25 cellular contexts compared by ENCODE assay signal in the genomic region with DNA sequence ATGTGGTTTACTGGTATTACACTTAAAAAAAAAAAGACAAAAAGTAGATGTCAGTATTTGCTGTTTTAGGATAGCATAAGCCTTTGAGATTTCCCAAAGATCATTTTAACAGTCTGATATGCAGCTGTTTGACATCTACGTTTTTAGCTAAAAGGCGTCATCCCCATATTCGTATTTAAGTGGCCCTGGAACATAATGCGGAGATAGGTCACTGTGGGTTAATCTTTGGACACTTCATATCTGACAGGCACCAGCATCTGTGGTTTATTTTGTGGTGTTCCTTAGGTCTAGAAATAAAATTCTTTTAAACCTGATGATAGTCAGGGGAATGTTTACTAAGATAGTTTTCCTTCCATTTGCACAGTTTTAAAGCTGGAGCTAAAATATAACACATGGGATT.
DNase-seq lines count a peak whose midpoint lies in the region; ATAC-seq and TF ChIP-seq lines count a peak whose summit lies in the region.
"Had no signal": no experiment of that assay in that cellular context is flagged by ENCODE, and none has a peak within 500 bp of the region (broad histone marks: within the 10 kb centered on the region; RNA-seq: fewer than 3 reads in every experiment).

No MANE protein-coding gene starts in this region.

- no peak for TF ChIP-seq POLR2A in IMR-90 (IDR thresholded peaks at IDR 0.05; ENCODE audit: low read depth, low read length)

- H3K9me1 ChIP-seq in IMR-90 (ENCODE audit: insufficient read depth, low read length) = no peaks in the 10 kb centered on the region

- no peak overlapping the region for H3K23ac ChIP-seq in IMR-90 (ENCODE audit: low read depth, low read length)

- CTCF ChIA-PET in IMR-90 (lab: Yijun Ruan, JAX) = no interaction called here
- CTCF ChIA-PET in activated CD8-positive, alpha-beta memory T cell treated with anti-CD3 and anti-CD28 coated beads, Interleukin-2, amount 10 ng/mL, durations not matched to agents 7 days and 5 days (lab: Charles Lee) = no interaction called here

- no peak for TF ChIP-seq RAD21 in IMR-90 (IDR thresholded peaks at IDR 0.05; ENCODE audit: low read length)

- H3K4me3 Mint-ChIP-seq in endodermal cell (no peak overlapping the region), neural crest cell (no peak overlapping the region)
- no peak overlapping the region for H3K4me3 Mint-ChIP-seq in naive thymus-derived CD8-positive, alpha-beta T cell
- H3K4me3 Mint-ChIP-seq in activated CD8-positive, alpha-beta memory T cell treated with anti-CD3 and anti-CD28 coated beads, Interleukin-2, amount 10 ng/mL, durations not matched to agents 7 days and 5 days = no peak overlapping the region
- H3K4me3 Mint-ChIP-seq: CD4-positive, alpha-beta T cell had no signal

- no peak overlapping the region for H4K91ac ChIP-seq in IMR-90 (ENCODE audit: insufficient read depth, low read depth, low read length)

- intact Hi-C loops in IMR-90 (cut with micrococcal nuclease) = no loop called here

- no TSS peak for BruUV-seq in IMR-90 (replicated peaks; lab: Mats Ljungman, UMichigan)

- H3K4ac ChIP-seq in IMR-90 (ENCODE audit: low read depth, low read length) = no peak overlapping the region

- no peak overlapping the region for H3K18ac ChIP-seq in IMR-90 (ENCODE audit: low read depth, low read length)

- ATAC-seq in IMR-90 (ENCODE audit: low read depth) (no peak), GM18907 (IDR thresholded peaks at IDR 0.05; ENCODE audit: unreplicated experiment) (no peak)
- no peak for ATAC-seq in naive thymus-derived CD8-positive, alpha-beta T cell
- ATAC-seq in activated CD8-positive, alpha-beta memory T cell treated with anti-CD3 and anti-CD28 coated beads, Interleukin-2, amount 10 ng/mL, durations not matched to agents 7 days and 5 days = no peak

- 0 out of 2 replicates have a peak overlapping the region, but pooled peaks have one; percentile 33 for H2AK5ac ChIP-seq in IMR-90 (ENCODE audit: low read depth, low read length)

- H3K4me1 Mint-ChIP-seq in endodermal cell (peaks cover 76% of the 10 kb centered on the region), neural crest cell (peaks cover 19% of the 10 kb centered on the region)
- H3K4me1 Mint-ChIP-seq in naive thymus-derived CD8-positive, alpha-beta T cell = no peaks in the 10 kb centered on the region
- no peaks in the 10 kb centered on the region for H3K4me1 Mint-ChIP-seq in activated CD8-positive, alpha-beta memory T cell treated with anti-CD3 and anti-CD28 coated beads, Interleukin-2, amount 10 ng/mL, durations not matched to agents 7 days and 5 days

- dilution Hi-C loops in IMR-90 (cut with HindIII; ENCODE audit: low sequenced_read_pairs, unreplicated experiment) = no loop called here

- no peak overlapping the region for H2BK20ac ChIP-seq in IMR-90 (ENCODE audit: low read depth, low read length)

- no CpG with 5 or more reads among the region's 4 CpGs for WGBS in IMR-90 (ENCODE audit: extremely low coverage in 2 of 2, insufficient read length in 1 of 2), 2 experiments
- WGBS in endodermal cell (ENCODE audit: insufficient coverage in 1 of 2, insufficient read length in 1 of 2), 2 experiments = 86 to 100% methylated on average over 3 to 4 of the region's 4 CpGs

- no peaks in the 10 kb centered on the region for H4K20me1 ChIP-seq in IMR-90 (ENCODE audit: insufficient read depth, low read length)
- H4K20me1 ChIP-seq: BLaER1 treated with 17β-estradiol and CSF1 and Interleukin-3, amounts not matched to agents 10 nM and 100 nM had no signal

- H4K5ac ChIP-seq in IMR-90 (ENCODE audit: low read depth, low read length) = no peak overlapping the region

- no peak overlapping the region for H4K8ac ChIP-seq in IMR-90 (ENCODE audit: low read depth in 2 of 2, low read length in 2 of 2)

- peaks cover 20% of the 10 kb centered on the region for H3K36me3 Mint-ChIP-seq in endodermal cell (ENCODE audit: low read depth)
- peaks cover 8% of the 10 kb centered on the region for H3K36me3 Mint-ChIP-seq in neural crest cell (ENCODE audit: low read depth)
- H3K36me3 Mint-ChIP-seq in naive thymus-derived CD8-positive, alpha-beta T cell = no peaks in the 10 kb centered on the region
- no peaks in the 10 kb centered on the region for H3K36me3 Mint-ChIP-seq in activated CD8-positive, alpha-beta memory T cell treated with anti-CD3 and anti-CD28 coated beads, Interleukin-2, amount 10 ng/mL, durations not matched to agents 7 days and 5 days

- no peak overlapping the region for H2AK9ac ChIP-seq in IMR-90 (replicated peaks; ENCODE audit: low read depth, low read length, poor library complexity)

- H2BK5ac ChIP-seq in IMR-90 (ENCODE audit: low read depth, low read length, poor library complexity, severe bottlenecking) = no peak overlapping the region

- H3K9me3 Mint-ChIP-seq in endodermal cell = no peaks in the 10 kb centered on the region
- H3K9me3 Mint-ChIP-seq in neural crest cell = no peaks in the 10 kb centered on the region
- H3K9me3 Mint-ChIP-seq in naive thymus-derived CD8-positive, alpha-beta T cell = no peaks in the 10 kb centered on the region
- H3K9me3 Mint-ChIP-seq in activated CD8-positive, alpha-beta memory T cell treated with anti-CD3 and anti-CD28 coated beads, Interleukin-2, amount 10 ng/mL, durations not matched to agents 7 days and 5 days (ENCODE audit: low read depth) = no peaks in the 10 kb centered on the region
- H3K9me3 Mint-ChIP-seq: CD4-positive, alpha-beta T cell had no signal

- no peak overlapping the region for H2BK120ac ChIP-seq in IMR-90 (ENCODE audit: low read depth, low read length)

- no peak overlapping the region for H3K27ac ChIP-seq in IMR-90 (ENCODE audit: insufficient read depth, low read length)
- H3K27ac ChIP-seq in SJCRH30 = peak overlapping the region; percentile 65
- H3K27ac ChIP-seq in endodermal cell (ENCODE audit: low read depth, low read length) = no peak overlapping the region
- H3K27ac ChIP-seq: BLaER1 treated with 17β-estradiol and CSF1 and Interleukin-3, amounts not matched to agents 10 nM and 100 nM; Peyer's patch; SK-N-MC had no signal

- H3K14ac ChIP-seq in IMR-90 (replicated peaks; ENCODE audit: low read depth, low read length) = no peak overlapping the region

- no peak overlapping the region for H2AFZ ChIP-seq in IMR-90 (replicated peaks; ENCODE audit: low read length, poor library complexity)

- H3K27me3 Mint-ChIP-seq in endodermal cell (ENCODE audit: insufficient read depth) = no peaks in the 10 kb centered on the region
- no peaks in the 10 kb centered on the region for H3K27me3 Mint-ChIP-seq in neural crest cell (ENCODE audit: low read depth)
- H3K27me3 Mint-ChIP-seq in naive thymus-derived CD8-positive, alpha-beta T cell = peaks cover 0 to 2% (median 0%) of the 10 kb centered on the region in 5 donors
- no peaks in the 10 kb centered on the region for H3K27me3 Mint-ChIP-seq in activated CD8-positive, alpha-beta memory T cell treated with anti-CD3 and anti-CD28 coated beads, Interleukin-2, amount 10 ng/mL, durations not matched to agents 7 days and 5 days
- H3K27me3 Mint-ChIP-seq: CD4-positive, alpha-beta T cell had no signal

- H3K9ac ChIP-seq in IMR-90 (ENCODE audit: low read depth, low read length) (no peak overlapping the region), endodermal cell (ENCODE audit: extremely low read depth, low read length, poor library complexity, severe bottlenecking) (peak overlapping the region; percentile 22)
- H3K9ac ChIP-seq: BLaER1 treated with 17β-estradiol and CSF1 and Interleukin-3, amounts not matched to agents 10 nM and 100 nM had no signal

- DNase-seq in IMR-90 (no peak), SJCRH30 (peak; percentile 22 to 73), endodermal cell (no peak), neural crest cell (ENCODE audit: low read depth, low spot score) (no peak), occipital lobe (lab: John Stamatoyannopoulos, UW) (no peak)
- no peak for DNase-seq in naive thymus-derived CD8-positive, alpha-beta T cell
- DNase-seq in activated CD8-positive, alpha-beta memory T cell treated with anti-CD3 and anti-CD28 coated beads, Interleukin-2, amount 10 ng/mL, durations not matched to agents 7 days and 5 days = no peak
- DNase-seq: AML-193; CD4-positive, alpha-beta T cell; COR-L47; EL; GDM1; H7; KBM-7; NCI-H1048; NCI-H1417; NCI-H1694; NCI-H2029 treated with DMSO at 0.1 percent for 48 hours; NCI-H2227 treated with DMSO at 0.1 percent for 48 hours; NCI-H526 treated with DMSO at 0.1 percent for 48 hours; Peyer's patch; SHP77 treated with DMSO at 0.1 percent for 48 hours had no signal

- H3K9me3 ChIP-seq in IMR-90 (ENCODE audit: control insufficient read depth, insufficient read depth, low read length) (no peaks in the 10 kb centered on the region), SJCRH30 (replicated peaks) (no peaks in the 10 kb centered on the region), endodermal cell (ENCODE audit: control insufficient read depth, low read length) (no peaks in the 10 kb centered on the region)
- H3K9me3 ChIP-seq: Peyer's patch had no signal

- H3K36me3 ChIP-seq in IMR-90 (ENCODE audit: control insufficient read depth, insufficient read depth, low read length) = no peaks in the 10 kb centered on the region; the same call in 1 of the 2 replicates
- no peaks in the 10 kb centered on the region for H3K36me3 ChIP-seq in SJCRH30
- peaks cover 46% of the 10 kb centered on the region for H3K36me3 ChIP-seq in endodermal cell (ENCODE audit: control insufficient read depth, insufficient read depth, low read length)
- H3K36me3 ChIP-seq: BLaER1 treated with 17β-estradiol and CSF1 and Interleukin-3, amounts not matched to agents 10 nM and 100 nM; Peyer's patch had no signal

- in situ Hi-C loops in IMR-90 (cut with MboI; ENCODE audit: low sequenced_read_pairs) = no loop called here

- H3K4me3 ChIP-seq in IMR-90 (ENCODE audit: insufficient read depth, low read depth, low read length) = no peak overlapping the region
- H3K4me3 ChIP-seq in SJCRH30 = no peak overlapping the region
- no peak overlapping the region for H3K4me3 ChIP-seq in endodermal cell (ENCODE audit: low read length)
- H3K4me3 ChIP-seq: BLaER1 treated with 17β-estradiol and CSF1 and Interleukin-3, amounts not matched to agents 10 nM and 100 nM; Peyer's patch; SK-N-MC had no signal

- no peak overlapping the region for H3K56ac ChIP-seq in IMR-90 (ENCODE audit: extremely low read depth, insufficient read depth, low read length)

- H3K4me2 ChIP-seq in IMR-90 (ENCODE audit: low read depth, low read length) = no peak overlapping the region
- H3K4me2 ChIP-seq: BLaER1 treated with 17β-estradiol and CSF1 and Interleukin-3, amounts not matched to agents 10 nM and 100 nM had no signal

- no peak overlapping the region for H2BK15ac ChIP-seq in IMR-90 (ENCODE audit: low read depth, low read length)

- H3K27me3 ChIP-seq in IMR-90 (ENCODE audit: control insufficient read depth, insufficient read depth, low read length) = no peaks in the 10 kb centered on the region
- no peaks in the 10 kb centered on the region for H3K27me3 ChIP-seq in SJCRH30
- no peaks in the 10 kb centered on the region for H3K27me3 ChIP-seq in endodermal cell (ENCODE audit: control insufficient read depth, insufficient read depth, low read length, poor library complexity, severe bottlenecking)
- H3K27me3 ChIP-seq: BLaER1 treated with 17β-estradiol and CSF1 and Interleukin-3, amounts not matched to agents 10 nM and 100 nM; Peyer's patch had no signal

- TF ChIP-seq CTCF in IMR-90 (conservative IDR thresholded peaks at IDR 0.05; ENCODE audit: low read depth, low read length) = no peak
- no peak for TF ChIP-seq CTCF in endodermal cell (conservative IDR thresholded peaks at IDR 0.05)
- TF ChIP-seq CTCF in neural crest cell (conservative IDR thresholded peaks at IDR 0.05) = no peak

- no peaks in the 10 kb centered on the region for H3K79me1 ChIP-seq in IMR-90 (ENCODE audit: low read depth in 1 of 2, low read length in 2 of 2)

- H3K27ac Mint-ChIP-seq in endodermal cell (peak overlapping the region; percentile 59), neural crest cell (ENCODE audit: unreplicated experiment) (peak overlapping the region; percentile 47)
- no peak overlapping the region for H3K27ac Mint-ChIP-seq in naive thymus-derived CD8-positive, alpha-beta T cell
- no peak overlapping the region for H3K27ac Mint-ChIP-seq in activated CD8-positive, alpha-beta memory T cell treated with anti-CD3 and anti-CD28 coated beads, Interleukin-2, amount 10 ng/mL, durations not matched to agents 7 days and 5 days
- H3K27ac Mint-ChIP-seq: CD4-positive, alpha-beta T cell had no signal

- POLR2A ChIA-PET in IMR-90 (lab: Charles Lee; ENCODE audit: unreplicated experiment) = no interaction called here
- POLR2A ChIA-PET in naive thymus-derived CD8-positive, alpha-beta T cell (lab: Charles Lee) = no interaction called here

- H3K4me1 ChIP-seq in IMR-90 (ENCODE audit: control insufficient read depth, insufficient read depth, low read length) = no peaks in the 10 kb centered on the region
- peaks cover 26% of the 10 kb centered on the region for H3K4me1 ChIP-seq in SJCRH30
- H3K4me1 ChIP-seq in endodermal cell (ENCODE audit: control insufficient read depth, insufficient read depth, low read length) = peaks cover 46% of the 10 kb centered on the region
- H3K4me1 ChIP-seq: Peyer's patch had no signal

Comparison
In these comparisons a context has a peak if more than half of its experiments do, and no peak if none do; other contexts are left out.
1. DNase-seq: peak in SJCRH30 (2 of 2); none in IMR-90 (single experiment), endodermal cell (single experiment), neural crest cell (single experiment), naive thymus-derived CD8-positive, alpha-beta T cell (0 of 10), occipital lobe (single experiment) and activated CD8-positive, alpha-beta memory T cell treated with anti-CD3 and anti-CD28 coated beads, Interleukin-2, amount 10 ng/mL, durations not matched to agents 7 days and 5 days (single experiment).
2. H3K27ac Mint-ChIP-seq: peak in endodermal cell (single experiment) and neural crest cell (single experiment); none in naive thymus-derived CD8-positive, alpha-beta T cell (0 of 10) and activated CD8-positive, alpha-beta memory T cell treated with anti-CD3 and anti-CD28 coated beads, Interleukin-2, amount 10 ng/mL, durations not matched to agents 7 days and 5 days (single experiment).